Comparison of ENCODE assay signal across 3 cellular contexts in the genomic region with DNA sequence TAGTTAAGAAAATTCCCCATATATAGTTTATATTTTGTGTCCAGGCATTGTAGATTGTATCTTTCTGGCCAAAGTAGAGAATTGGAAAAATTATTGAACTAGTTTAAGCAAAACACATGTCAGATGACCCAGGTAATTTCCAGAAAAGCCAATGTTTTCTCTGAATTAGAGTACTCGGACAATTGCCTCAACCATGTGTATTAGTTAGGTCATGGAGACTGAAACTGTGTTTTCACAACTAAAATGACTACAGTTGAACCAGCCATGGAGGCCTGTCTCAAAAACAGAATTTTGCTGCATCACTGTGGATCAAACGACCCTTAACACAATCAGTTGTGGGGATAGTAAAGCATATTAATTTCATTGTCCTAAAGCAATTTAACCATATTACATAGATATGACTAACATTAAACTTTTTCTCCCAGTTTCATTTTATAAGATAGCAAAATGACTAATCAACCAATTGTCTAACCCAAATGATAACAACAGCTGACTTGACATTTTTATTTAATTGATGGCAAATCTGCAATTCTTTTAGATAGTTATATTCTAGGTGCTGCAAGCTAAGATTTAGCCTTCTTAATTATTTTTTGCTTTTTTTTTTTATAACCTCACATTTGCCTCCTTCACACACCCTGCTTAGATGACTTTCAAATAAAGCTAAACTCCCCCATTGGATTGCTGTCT.
TF ChIP-seq lines count a peak whose summit lies in the region.

No MANE protein-coding gene starts in this region.

TF ChIP-seq in SK-N-SH treated with all-trans-retinoic acid at 6 μM for 48 hours, 23 proteins besides CTCF, POLR2A, EP300 and RAD21:
- no peak for TF ChIP-seq ARNTL (CRISPR knock-in tag; IDR thresholded peaks at IDR 0.05; ENCODE audit: borderline replicate concordance, low read depth)
- no peak for TF ChIP-seq CSRNP3 (CRISPR knock-in tag; IDR thresholded peaks at IDR 0.05)
- 0 out of 2 replicates have a peak, but pooled peaks have one; percentile 14 for TF ChIP-seq ISL1 (CRISPR knock-in tag; IDR thresholded peaks at IDR 0.05)
- no peak for TF ChIP-seq ZNF8 (CRISPR knock-in tag; IDR thresholded peaks at IDR 0.05)

TF ChIP-seq in SK-N-SH, 30 proteins besides CTCF, POLR2A, EP300 and RAD21:
- TF ChIP-seq CHD2 (IDR thresholded peaks at IDR 0.05; ENCODE audit: low read length, partially characterized antibody) (no peak), RXRA (IDR thresholded peaks at IDR 0.05; ENCODE audit: borderline replicate concordance, low read depth) (no peak), YY1 (IDR thresholded peaks at IDR 0.05; ENCODE audit: low read depth) (no peak), NFIC (IDR thresholded peaks at IDR 0.05; ENCODE audit: borderline replicate concordance) (no peak), RFX5 (IDR thresholded peaks at IDR 0.05; ENCODE audit: low read length) (no peak), TCF12 (IDR thresholded peaks at IDR 0.05) (no peak; the same call in 1 of the 2 replicates), TAF1 (IDR thresholded peaks at IDR 0.05; ENCODE audit: borderline replicate concordance, low read depth, low read length) (no peak), MEF2A (IDR thresholded peaks at IDR 0.05; ENCODE audit: borderline replicate concordance, low read depth) (no peak)
TF ChIP-seq in SK-N-SH: peak in this region for 0.

TF ChIP-seq in GM12878, 131 proteins besides CTCF, POLR2A, EP300 and RAD21:
- TF ChIP-seq ZZZ3 (IDR thresholded peaks at IDR 0.05; ENCODE audit: control insufficient read depth, insufficient read length, low read depth): no peak
- no peak for TF ChIP-seq USF1 (IDR thresholded peaks at IDR 0.05; ENCODE audit: borderline replicate concordance, extremely low read length, insufficient read depth, low read depth, low read length)
- TF ChIP-seq, protein P1, sequence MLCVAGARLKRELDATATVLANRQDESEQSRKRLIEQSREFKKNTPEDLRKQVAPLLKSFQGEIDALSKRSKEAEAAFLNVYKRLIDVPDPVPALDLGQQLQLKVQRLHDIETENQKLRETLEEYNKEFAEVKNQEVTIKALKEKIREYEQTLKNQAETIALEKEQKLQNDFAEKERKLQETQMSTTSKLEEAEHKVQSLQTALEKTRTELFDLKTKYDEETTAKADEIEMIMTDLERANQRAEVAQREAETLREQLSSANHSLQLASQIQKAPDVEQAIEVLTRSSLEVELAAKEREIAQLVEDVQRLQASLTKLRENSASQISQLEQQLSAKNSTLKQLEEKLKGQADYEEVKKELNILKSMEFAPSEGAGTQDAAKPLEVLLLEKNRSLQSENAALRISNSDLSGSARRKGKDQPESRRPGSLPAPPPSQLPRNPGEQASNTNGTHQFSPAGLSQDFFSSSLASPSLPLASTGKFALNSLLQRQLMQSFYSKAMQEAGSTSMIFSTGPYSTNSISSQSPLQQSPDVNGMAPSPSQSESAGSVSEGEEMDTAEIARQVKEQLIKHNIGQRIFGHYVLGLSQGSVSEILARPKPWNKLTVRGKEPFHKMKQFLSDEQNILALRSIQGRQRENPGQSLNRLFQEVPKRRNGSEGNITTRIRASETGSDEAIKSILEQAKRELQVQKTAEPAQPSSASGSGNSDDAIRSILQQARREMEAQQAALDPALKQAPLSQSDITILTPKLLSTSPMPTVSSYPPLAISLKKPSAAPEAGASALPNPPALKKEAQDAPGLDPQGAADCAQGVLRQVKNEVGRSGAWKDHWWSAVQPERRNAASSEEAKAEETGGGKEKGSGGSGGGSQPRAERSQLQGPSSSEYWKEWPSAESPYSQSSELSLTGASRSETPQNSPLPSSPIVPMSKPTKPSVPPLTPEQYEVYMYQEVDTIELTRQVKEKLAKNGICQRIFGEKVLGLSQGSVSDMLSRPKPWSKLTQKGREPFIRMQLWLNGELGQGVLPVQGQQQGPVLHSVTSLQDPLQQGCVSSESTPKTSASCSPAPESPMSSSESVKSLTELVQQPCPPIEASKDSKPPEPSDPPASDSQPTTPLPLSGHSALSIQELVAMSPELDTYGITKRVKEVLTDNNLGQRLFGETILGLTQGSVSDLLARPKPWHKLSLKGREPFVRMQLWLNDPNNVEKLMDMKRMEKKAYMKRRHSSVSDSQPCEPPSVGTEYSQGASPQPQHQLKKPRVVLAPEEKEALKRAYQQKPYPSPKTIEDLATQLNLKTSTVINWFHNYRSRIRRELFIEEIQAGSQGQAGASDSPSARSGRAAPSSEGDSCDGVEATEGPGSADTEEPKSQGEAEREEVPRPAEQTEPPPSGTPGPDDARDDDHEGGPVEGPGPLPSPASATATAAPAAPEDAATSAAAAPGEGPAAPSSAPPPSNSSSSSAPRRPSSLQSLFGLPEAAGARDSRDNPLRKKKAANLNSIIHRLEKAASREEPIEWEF (IDR thresholded peaks at IDR 0.05; ENCODE audit: insufficient replicate concordance, low read depth, low read length): peak; percentile 26
- peak; percentile 36; the same call in 1 of the 2 replicates for TF ChIP-seq RUNX3 (IDR thresholded peaks at IDR 0.05; ENCODE audit: low read length)
- peak; percentile 67 for TF ChIP-seq JUNB (IDR thresholded peaks at IDR 0.05)
